Comparison of ENCODE assay signal across 32 cellular contexts in the genomic region with DNA sequence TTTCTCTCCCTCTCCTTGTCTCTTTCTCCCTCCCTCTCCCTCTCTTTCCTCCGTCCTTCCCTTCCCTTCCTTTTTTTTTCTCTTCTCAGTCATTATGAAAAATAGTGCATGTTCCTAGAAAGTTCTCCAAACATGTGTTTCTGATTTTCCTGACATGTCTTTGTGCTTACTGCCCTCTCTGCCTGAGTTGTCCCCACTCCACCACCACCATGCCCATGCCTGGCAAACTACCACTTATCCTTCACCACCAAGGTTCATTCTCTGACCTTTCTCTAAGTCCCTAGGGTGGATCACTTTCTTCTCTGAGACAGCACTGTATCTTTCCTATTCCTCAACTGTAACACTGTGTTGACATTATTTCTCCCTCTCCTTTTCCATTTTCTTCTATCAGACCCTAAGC.
"Had no signal": no experiment of that assay in that cellular context is flagged by ENCODE, and none has a peak within 500 bp of the region (broad histone marks: within the 10 kb centered on the region; RNA-seq: fewer than 3 reads in every experiment).

No MANE protein-coding gene starts in this region.

- H3K4me3 Mint-ChIP-seq: activated naive CD4-positive, alpha-beta T cell treated with anti-CD3 and anti-CD28 coated beads for 36 hours; nephron; stimulated activated effector memory CD8-positive, alpha-beta T cell treated with anti-CD3 and anti-CD28 coated beads, Interleukin-12 subunit alpha, Interleukin-12 subunit beta, amount 100 ng/mL, for 72 hours; stimulated activated naive CD8-positive, alpha-beta T cell treated with anti-CD3 and anti-CD28 coated beads, Interleukin-15, amount 100 ng/mL, for 72 hours; T-helper 1 cell treated with Interleukin-12 subunit alpha and Interleukin-12 subunit beta and Interleukin-4 antibody, amounts not matched to agents 30 μg/mL and 1 μg/mL, for 36 hours had no signal

- H3K27ac ChIP-seq: gastrocnemius medialis, hepatocyte, SK-N-MC, skin epidermis, thyroid gland, upper lobe of right lung, WERI-Rb-1 had no signal

- H3K4me3 ChIP-seq: gastrocnemius medialis, hepatocyte, mucosa of descending colon, SK-N-MC, skin epidermis, thyroid gland, upper lobe of right lung had no signal

- H3K27ac Mint-ChIP-seq: activated naive CD4-positive, alpha-beta T cell treated with anti-CD3 and anti-CD28 coated beads for 36 hours; nephron; stimulated activated effector memory CD8-positive, alpha-beta T cell treated with anti-CD3 and anti-CD28 coated beads, Interleukin-12 subunit alpha, Interleukin-12 subunit beta, amount 100 ng/mL, for 72 hours; stimulated activated naive CD8-positive, alpha-beta T cell treated with anti-CD3 and anti-CD28 coated beads, Interleukin-15, amount 100 ng/mL, for 72 hours; T-helper 1 cell treated with Interleukin-12 subunit alpha and Interleukin-12 subunit beta and Interleukin-4 antibody, amounts not matched to agents 30 μg/mL and 1 μg/mL, for 36 hours had no signal

- FAIRE-seq: colon, endometrium, keratinocyte had no signal

- H3K79me2 ChIP-seq: hepatocyte had no signal

- H3K9me3 Mint-ChIP-seq: activated naive CD4-positive, alpha-beta T cell treated with anti-CD3 and anti-CD28 coated beads for 36 hours; stimulated activated effector memory CD8-positive, alpha-beta T cell treated with anti-CD3 and anti-CD28 coated beads, Interleukin-12 subunit alpha, Interleukin-12 subunit beta, amount 100 ng/mL, for 72 hours had no signal

- H3K4me1 ChIP-seq: thyroid gland, upper lobe of right lung had no signal

- ATAC-seq: activated CD4-positive, CD25-positive, alpha-beta regulatory T cell treated with anti-CD3 and anti-CD28 coated beads, Interleukin-2, amount 50 U/mL, for 24 hours; left cardiac atrium; left ventricle myocardium superior; mucosa of descending colon; sciatic nerve; stimulated activated effector memory CD8-positive, alpha-beta T cell treated with anti-CD3 and anti-CD28 coated beads, Interleukin-12 subunit alpha, Interleukin-12 subunit beta, amount 100 ng/mL, for 72 hours; stimulated activated naive CD8-positive, alpha-beta T cell treated with anti-CD3 and anti-CD28 coated beads, Interleukin-15, amount 100 ng/mL, for 72 hours; upper lobe of right lung had no signal

- H3K4me1 Mint-ChIP-seq: nephron; stimulated activated effector memory CD8-positive, alpha-beta T cell treated with anti-CD3 and anti-CD28 coated beads, Interleukin-12 subunit alpha, Interleukin-12 subunit beta, amount 100 ng/mL, for 72 hours; stimulated activated naive CD8-positive, alpha-beta T cell treated with anti-CD3 and anti-CD28 coated beads, Interleukin-15, amount 100 ng/mL, for 72 hours had no signal

- H2AFZ ChIP-seq: hepatocyte had no signal

- H3K9me3 ChIP-seq: gastrocnemius medialis, mucosa of descending colon, thyroid gland, upper lobe of right lung had no signal

- H3K36me3 Mint-ChIP-seq: stimulated activated effector memory CD8-positive, alpha-beta T cell treated with anti-CD3 and anti-CD28 coated beads, Interleukin-12 subunit alpha, Interleukin-12 subunit beta, amount 100 ng/mL, for 72 hours had no signal

- H3K36me3 ChIP-seq: gastrocnemius medialis, thyroid gland, upper lobe of right lung, WERI-Rb-1 had no signal

- H3K4me2 ChIP-seq: hepatocyte had no signal

- H3K27me3 ChIP-seq: gastrocnemius medialis, hepatocyte, thyroid gland, upper lobe of right lung had no signal

- DNase-seq: activated CD4-positive, alpha-beta T cell treated with anti-CD3 and anti-CD28 coated beads for 48 hours; activated CD4-positive, alpha-beta T cell treated with anti-CD3 and anti-CD28 coated beads, Interleukin-2, amount 50 U/mL, for 48 hours; activated CD8-positive, alpha-beta memory T cell treated with anti-CD3 and anti-CD28 coated beads for 24 hours; activated effector memory CD4-positive, alpha-beta T cell treated with anti-CD3 and anti-CD28 coated beads, Interleukin-2, amount 50 U/mL, for 16 hours; activated naive CD4-positive, alpha-beta T cell treated with anti-CD3 and anti-CD28 coated beads for 36 hours; amniotic stem cell; dermis blood vessel endothelial cell; effector CD8-positive, alpha-beta T cell; gastrocnemius medialis; left cardiac atrium; left ventricle myocardium superior; mucosa of descending colon; nucleus accumbens; posterior cingulate gyrus; stimulated activated CD4-positive, alpha-beta T cell treated with anti-CD3 and anti-CD28 coated beads, Interleukin-12 subunit alpha, Interleukin-12 subunit beta, amount 100 ng/mL, for 4 hours; stimulated activated CD4-positive, alpha-beta T cell treated with anti-CD3 and anti-CD28 coated beads, Interleukin-4, amount 100 ng/mL, for 24 hours; stimulated activated naive CD8-positive, alpha-beta T cell treated with anti-CD3 and anti-CD28 coated beads, Interleukin-15, amount 100 ng/mL, for 72 hours; T1000; thyroid gland; upper lobe of right lung; WERI-Rb-1 had no signal
